Comparison of ENCODE assay signal across 8 cellular contexts in genomic region chr19:18919086-18919894, GRCh38. TPM values are rescaled to one million over a fixed set of nuclear protein-coding genes. Genes with fewer than 3 reads are reported as not detected.
A peak's percentile ranks its signal among the peaks of the same experiment; 100 is the strongest.
DNase-seq lines count a peak whose midpoint lies in the region; ATAC-seq and TF ChIP-seq lines count a peak whose summit lies in the region.

Gene COPE (minus strand): TSS chr19:18919387. CDS start chr19:18919348, 39 bp downstream.
Gene DDX49 (plus strand): TSS chr19:18919715. CDS start chr19:18919742, 27 bp downstream.

- no peaks in the 10 kb centered on the region for H3K9me3 ChIP-seq in ovary
- H3K9me3 ChIP-seq in thyroid gland = no peaks in the 10 kb centered on the region

- peak; percentile 96 to 100 (median 97) for DNase-seq in NCI-H1417 (lab: John Stamatoyannopoulos, UW)
- peak; percentile 99 for DNase-seq in SW 1271 (lab: John Stamatoyannopoulos, UW)
- DNase-seq in activated naive CD8-positive, alpha-beta T cell treated with anti-CD3 and anti-CD28 coated beads, Interleukin-2, amount 50 U/mL, for 16 hours (ENCODE audit: low read depth, low spot score) = peak; percentile 93
- DNase-seq in Right ventricle myocardium inferior (ENCODE audit: missing footprints) = peak; percentile 98
- DNase-seq in ovary = peak; percentile 94 to 98 (median 97)
- DNase-seq in thyroid gland = peak; percentile 99

- intact Hi-C loops in Right ventricle myocardium inferior (cut with DNase I) (loop anchor here (1.0 to 10.0 kb wide), 2 partner anchors 348 to 464 kb away; partner anchors contain the start of gene UBA52), ovary (cut with DNase I) (no loop called here), thyroid gland (cut with DNase I) (no loop called here)

- H3K4me3 ChIP-seq in ovary (peak within 1 kb of the TSS; percentile 79), thyroid gland (replicated peaks in 1 of 3) (peak within 1 kb of the TSS; percentile 54 to 85 (median 84))

- 0 to 1% (median 0%) methylated on average over 68 to 71 of the region's 71 CpGs for WGBS in ovary, 3 donors
- WGBS in thyroid gland, 2 donors = 0% methylated on average over 55 to 63 of the region's 71 CpGs

- TF ChIP-seq CTCF in ovary (IDR thresholded peaks at IDR 0.05) (peak in 1 of 3 donors; percentile 23), thyroid gland (IDR thresholded peaks at IDR 0.05) (no peak)

- H3K27me3 ChIP-seq in ovary = no peaks in the 10 kb centered on the region
- H3K27me3 ChIP-seq in thyroid gland = no peaks in the 10 kb centered on the region

- H3K36me3 ChIP-seq in ovary (no peaks in the 10 kb centered on the region), thyroid gland (peaks cover 26 to 33% of the 10 kb centered on the region in 2 donors)

- H3K4me1 ChIP-seq in ovary (ENCODE audit: insufficient read depth) (peaks cover 6% of the 10 kb centered on the region), thyroid gland (peaks cover 19 to 25% of the 10 kb centered on the region in 2 donors)

- peak; percentile 86 for TF ChIP-seq POLR2A in GM10847 (IDR thresholded peaks at IDR 0.05; ENCODE audit: extremely low read depth, insufficient read length)
- peak; percentile 91 for TF ChIP-seq POLR2A in ovary (IDR thresholded peaks at IDR 0.05)
- peak; percentile 14 to 81 for TF ChIP-seq POLR2A in thyroid gland (IDR thresholded peaks at IDR 0.05)

- ATAC-seq in HG02678 (IDR thresholded peaks at IDR 0.05; ENCODE audit: unreplicated experiment) (peak; percentile 95), Right ventricle myocardium inferior (peak; percentile 99)

- TF ChIP-seq EP300 in ovary (IDR thresholded peaks at IDR 0.05) = no peak

- H3K27ac ChIP-seq in ovary = peak within 1 kb of the TSS; percentile 30 to 57
- peak within 1 kb of the TSS; percentile 64 to 91 (median 79) for H3K27ac ChIP-seq in thyroid gland

RNA-seq across cellular contexts. Expression of gene COPE, which starts in this region (rescaled TPM):
- total RNA-seq in Right ventricle myocardium inferior (139 TPM), ovary (100 to 1,000 TPM; 101 to 140 (median 115) TPM), thyroid gland (100 to 1,000 TPM; 192 to 405 (median 329) TPM)
- 100 to 1,000 TPM in 1 of 2 donors, 10 to 100 TPM in 1; 11.3 to 126 TPM for polyA plus RNA-seq in ovary

RNA-seq across cellular contexts. Expression of gene DDX49, which starts in this region (rescaled TPM):
- total RNA-seq in Right ventricle myocardium inferior = 25.6 TPM
- total RNA-seq in ovary = 10 to 100 TPM; 25.2 to 37.9 (median 32.8) TPM
- 10 to 100 TPM; 19.4 to 37.8 TPM for polyA plus RNA-seq in ovary
- total RNA-seq in thyroid gland = 10 to 100 TPM; 33.5 to 63.7 (median 46.0) TPM

Comparison
In these comparisons a context has a peak if more than half of its experiments do, and no peak if none do; other contexts are left out.
1. Peak in every context shown above with its lines: DNase-seq, ATAC-seq, H3K4me3 ChIP-seq and H3K27ac ChIP-seq.